ENCODE assay signal across 8 cellular contexts in the genomic region with DNA sequence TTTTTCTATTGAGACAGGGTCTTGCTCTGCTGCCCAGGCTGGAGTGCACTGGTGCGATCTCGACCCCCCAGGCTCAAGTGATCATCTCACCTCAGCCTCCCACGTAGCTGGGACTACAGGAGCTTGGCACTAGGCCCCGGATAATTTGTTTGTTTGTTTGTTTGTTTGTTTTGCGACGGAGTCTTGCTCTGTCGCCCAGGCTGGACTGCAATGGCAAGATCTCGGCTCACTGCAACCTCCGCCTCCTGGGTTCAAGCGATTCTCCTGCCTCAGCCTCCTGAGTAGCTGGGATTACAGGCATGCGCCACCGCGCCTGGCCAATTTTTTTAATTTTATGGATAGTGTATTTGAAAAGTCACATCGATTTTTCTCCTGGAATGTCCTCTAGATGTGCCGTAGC. TPM values are rescaled to one million over a fixed set of nuclear protein-coding genes. Genes with fewer than 3 reads are reported as not detected.
DNase-seq lines count a peak whose midpoint lies in the region; ATAC-seq and TF ChIP-seq lines count a peak whose summit lies in the region.
"Not testable (repeated sequence)": the region's sequence is repeated elsewhere in the genome, so short reads cannot be mapped to it uniquely, and the experiment has no call there.

No MANE protein-coding gene starts in this region.

- H3K36me3 Mint-ChIP-seq in activated CD8-positive, alpha-beta T cell treated with anti-CD3 and anti-CD28 coated beads, Interleukin-2, amount 10 ng/mL, durations not matched to agents 7 days and 5 days (ENCODE audit: low read depth); glutamatergic neuron (ENCODE audit: unreplicated experiment); nephron (ENCODE audit: low read depth); stimulated activated effector memory CD8-positive, alpha-beta T cell treated with anti-CD3 and anti-CD28 coated beads, Interleukin-12 subunit alpha, Interleukin-12 subunit beta, amount 100 ng/mL, for 72 hours: not testable (repeated sequence)

- H3K4me2 ChIP-seq in BLaER1 (peak overlapping the region; percentile 87; the same call in 1 of the 2 replicates), HCT116 (ENCODE audit: low read length) (peak overlapping the region; percentile 80)

- not testable (repeated sequence) for H3K27me3 Mint-ChIP-seq in activated CD8-positive, alpha-beta T cell treated with anti-CD3 and anti-CD28 coated beads, Interleukin-2, amount 10 ng/mL, durations not matched to agents 7 days and 5 days (ENCODE audit: low read depth); glutamatergic neuron (ENCODE audit: unreplicated experiment); nephron (ENCODE audit: low read depth)

- H3K27ac ChIP-seq in BLaER1 (0 out of 2 replicates have a peak overlapping the region, but pooled peaks have one; percentile 98), HCT116 (ENCODE audit: low read depth, low read length) (peak overlapping the region; percentile 92), RWPE2 (ENCODE audit: poor library complexity, severe bottlenecking) (peak overlapping the region; percentile 75)

- not testable (repeated sequence) for BruUV-seq in HCT116 (replicated peaks; lab: Mats Ljungman, UMichigan)

- H3K27me3 ChIP-seq in BLaER1; HCT116 (ENCODE audit: insufficient read depth, low read length); RWPE2 (ENCODE audit: insufficient read depth, poor library complexity, severe bottlenecking); adipocyte (replicated peaks; ENCODE audit: control insufficient read depth, insufficient read depth, low read length): not testable (repeated sequence)

- POLR2A ChIA-PET in HCT116 (lab: Charles Lee): interaction anchor here (0.8 to 2.3 kb wide), 7 partner anchors 9 to 138 kb away, joined by 3 to 28 read pairs (median 5); a partner anchor contains a TSS
- POLR2A ChIA-PET in activated CD8-positive, alpha-beta T cell treated with anti-CD3 and anti-CD28 coated beads, Interleukin-2, amount 10 ng/mL, durations not matched to agents 7 days and 5 days (lab: Charles Lee): interaction anchor here (1.0 to 2.3 kb wide), 2 partner anchors 40 to 119 kb away, joined by 3 to 10 read pairs; a partner anchor contains a TSS

- H3K4me3 Mint-ChIP-seq in activated CD8-positive, alpha-beta T cell treated with anti-CD3 and anti-CD28 coated beads, Interleukin-2, amount 10 ng/mL, durations not matched to agents 7 days and 5 days: peak overlapping the region; percentile 96
- H3K4me3 Mint-ChIP-seq in glutamatergic neuron (ENCODE audit: unreplicated experiment) (peak overlapping the region; percentile 86), nephron (peak overlapping the region; percentile 96 to 97 (median 96))
- peak overlapping the region; percentile 94 for H3K4me3 Mint-ChIP-seq in stimulated activated effector memory CD8-positive, alpha-beta T cell treated with anti-CD3 and anti-CD28 coated beads, Interleukin-12 subunit alpha, Interleukin-12 subunit beta, amount 100 ng/mL, for 72 hours

- peak overlapping the region; percentile 95 for H3K27ac Mint-ChIP-seq in activated CD8-positive, alpha-beta T cell treated with anti-CD3 and anti-CD28 coated beads, Interleukin-2, amount 10 ng/mL, durations not matched to agents 7 days and 5 days
- not testable (repeated sequence) for H3K27ac Mint-ChIP-seq in glutamatergic neuron (ENCODE audit: unreplicated experiment)
- peak overlapping the region; percentile 96 to 100 (median 97) for H3K27ac Mint-ChIP-seq in nephron
- H3K27ac Mint-ChIP-seq in stimulated activated effector memory CD8-positive, alpha-beta T cell treated with anti-CD3 and anti-CD28 coated beads, Interleukin-12 subunit alpha, Interleukin-12 subunit beta, amount 100 ng/mL, for 72 hours: peak overlapping the region; percentile 94

- H3K4me1 Mint-ChIP-seq in activated CD8-positive, alpha-beta T cell treated with anti-CD3 and anti-CD28 coated beads, Interleukin-2, amount 10 ng/mL, durations not matched to agents 7 days and 5 days (ENCODE audit: low read depth): peaks cover 31% of the 10 kb centered on the region
- H3K4me1 Mint-ChIP-seq in glutamatergic neuron (ENCODE audit: low read depth, unreplicated experiment): not testable (repeated sequence)
- H3K4me1 Mint-ChIP-seq in nephron: peaks cover 18% of the 10 kb centered on the region
- H3K4me1 Mint-ChIP-seq in stimulated activated effector memory CD8-positive, alpha-beta T cell treated with anti-CD3 and anti-CD28 coated beads, Interleukin-12 subunit alpha, Interleukin-12 subunit beta, amount 100 ng/mL, for 72 hours: peaks cover 23% of the 10 kb centered on the region

- not testable (repeated sequence) for DNase-seq in HCT116 (ENCODE audit: low read depth, low spot score); RWPE2 (ENCODE audit: low spot score); activated CD8-positive, alpha-beta T cell treated with anti-CD3 and anti-CD28 coated beads, Interleukin-2, amount 10 ng/mL, durations not matched to agents 7 days and 5 days; adipocyte (ENCODE audit: low read depth); glutamatergic neuron; stimulated activated effector memory CD8-positive, alpha-beta T cell treated with anti-CD3 and anti-CD28 coated beads, Interleukin-12 subunit alpha, Interleukin-12 subunit beta, amount 100 ng/mL, for 72 hours (ENCODE audit: low spot score in 2 of 2)

- ATAC-seq in HCT116; RWPE2 (ENCODE audit: low read depth); activated CD8-positive, alpha-beta T cell treated with anti-CD3 and anti-CD28 coated beads, Interleukin-2, amount 10 ng/mL, durations not matched to agents 7 days and 5 days; stimulated activated effector memory CD8-positive, alpha-beta T cell treated with anti-CD3 and anti-CD28 coated beads, Interleukin-12 subunit alpha, Interleukin-12 subunit beta, amount 100 ng/mL, for 72 hours: not testable (repeated sequence)

- CTCF ChIA-PET in HCT116 (lab: Charles Lee): interaction anchor here (0.6 to 5.8 kb wide), 12 partner anchors 9 to 643 kb away, joined by 3 to 73 read pairs (median 5); a partner anchor contains a TSS
- CTCF ChIA-PET in activated CD8-positive, alpha-beta T cell treated with anti-CD3 and anti-CD28 coated beads, Interleukin-2, amount 10 ng/mL, durations not matched to agents 7 days and 5 days (lab: Charles Lee): interaction anchor here (1.3 to 4.8 kb wide), 3 partner anchors 9 to 159 kb away, joined by 3 to 38 read pairs (median 30); no protein-coding TSS in a partner anchor

- peaks cover 22% of the 10 kb centered on the region for H4K20me1 ChIP-seq in BLaER1
- H4K20me1 ChIP-seq in HCT116 (ENCODE audit: insufficient read depth): not testable (repeated sequence)

- RAD21 ChIA-PET in HCT116 (lab: Charles Lee; ENCODE audit: low non-redundant PET in 1 of 2, low total read pairs in 2 of 2, uncharacterized antibody in 2 of 2, unreplicated experiment in 2 of 2): interaction anchor here (0.7 to 3.1 kb wide), 5 partner anchors 9 to 509 kb away, joined by 3 to 24 read pairs (median 7); a partner anchor contains a TSS

- H3K79me2 ChIP-seq in HCT116 (ENCODE audit: insufficient read depth, low read length): peaks cover 38% of the 10 kb centered on the region

- H3K9ac ChIP-seq in BLaER1: not testable (repeated sequence)
- 0 out of 2 replicates have a peak overlapping the region, but pooled peaks have one; percentile 82 for H3K9ac ChIP-seq in HCT116 (ENCODE audit: low read length)
- peak overlapping the region; percentile 98 for H3K9ac ChIP-seq in adipocyte (ENCODE audit: low read length)

- H3K9me3 ChIP-seq in BLaER1; HCT116 (ENCODE audit: control insufficient read depth in 1 of 2, insufficient read depth in 1 of 2, low read depth in 1 of 2, low read length in 2 of 2); RWPE2 (ENCODE audit: severe bottlenecking); adipocyte (ENCODE audit: control insufficient read depth, low read length): not testable (repeated sequence)

- intact Hi-C loops in HCT116 (cut with micrococcal nuclease): loop anchor here (1.0 to 10.0 kb wide), 3 partner anchors 120 to 506 kb away; no protein-coding TSS in a partner anchor

- not testable (repeated sequence) for TF ChIP-seq POLR2A in HCT116 (IDR thresholded peaks at IDR 0.05; ENCODE audit: borderline replicate concordance, extremely low read depth, insufficient read depth, insufficient read length)

- H3K36me3 ChIP-seq in BLaER1: peaks cover 13% of the 10 kb centered on the region
- not testable (repeated sequence) for H3K36me3 ChIP-seq in HCT116 (ENCODE audit: control insufficient read depth in 1 of 2, insufficient read depth in 2 of 2, low read length in 2 of 2); RWPE2 (ENCODE audit: low read depth); adipocyte (ENCODE audit: control insufficient read depth, insufficient read depth, low read length, severe bottlenecking)

- not testable (repeated sequence) for H3K9me3 Mint-ChIP-seq in activated CD8-positive, alpha-beta T cell treated with anti-CD3 and anti-CD28 coated beads, Interleukin-2, amount 10 ng/mL, durations not matched to agents 7 days and 5 days (ENCODE audit: insufficient read depth); glutamatergic neuron (ENCODE audit: unreplicated experiment); nephron; stimulated activated effector memory CD8-positive, alpha-beta T cell treated with anti-CD3 and anti-CD28 coated beads, Interleukin-12 subunit alpha, Interleukin-12 subunit beta, amount 100 ng/mL, for 72 hours

- not testable (repeated sequence) for H3K4me3 ChIP-seq in BLaER1; HCT116 (replicated peaks in 1 of 2; ENCODE audit: low read depth in 1 of 2, low read length in 2 of 2); RWPE2 (ENCODE audit: severe bottlenecking); adipocyte (ENCODE audit: low read length)

- H3K9me2 ChIP-seq in HCT116 (ENCODE audit: insufficient read depth): not testable (repeated sequence)

- TF ChIP-seq CTCF in HCT116 (IDR thresholded peaks at IDR 0.05 in 2 of 3, conservative IDR thresholded peaks at IDR 0.05 in 1 of 3; ENCODE audit: borderline replicate concordance in 1 of 3, insufficient read depth in 1 of 3, low read depth in 2 of 3, low read length in 2 of 3); RWPE2 (IDR thresholded peaks at IDR 0.05; ENCODE audit: poor library complexity, severe bottlenecking); glutamatergic neuron (IDR thresholded peaks at IDR 0.05; ENCODE audit: partially characterized antibody, unreplicated experiment); nephron (IDR thresholded peaks at IDR 0.05; ENCODE audit: unreplicated experiment in 3 of 3): not testable (repeated sequence)

- peak overlapping the region; percentile 71 for H2AFZ ChIP-seq in HCT116 (ENCODE audit: low read depth, low read length, poor library complexity, severe bottlenecking)

- H3K4me1 ChIP-seq in BLaER1 (peaks cover 56% of the 10 kb centered on the region), HCT116 (ENCODE audit: control insufficient read depth in 1 of 2, insufficient read depth in 2 of 2, low read length in 2 of 2) (peaks cover 48 to 66% of the 10 kb centered on the region in 2 experiments), RWPE2 (ENCODE audit: insufficient read depth, poor library complexity, severe bottlenecking) (peaks cover 19% of the 10 kb centered on the region)
- H3K4me1 ChIP-seq in adipocyte (ENCODE audit: control insufficient read depth, insufficient read depth, low read length): not testable (repeated sequence)

- TF ChIP-seq RAD21 in HCT116 (IDR thresholded peaks at IDR 0.05; ENCODE audit: low read depth): not testable (repeated sequence)

RNA-seq across cellular contexts. Expression of a gene that starts 0.9 kb away (rescaled TPM):
- 36.0 TPM for total RNA-seq in HCT116 (2021; ENCODE audit: unreplicated experiment)
- 16.4 and 21.8 TPM in 2 replicates for polyA plus RNA-seq in HCT116 (2012)
- total RNA-seq in activated CD8-positive, alpha-beta T cell treated with anti-CD3 and anti-CD28 coated beads, Interleukin-2, amount 10 ng/mL, durations not matched to agents 7 days and 5 days: 10 to 100 TPM; 29.4 to 30.8 TPM
- 74.6 TPM for total RNA-seq in glutamatergic neuron (ENCODE audit: unreplicated experiment)

RNA-seq across cellular contexts. Expression of a gene that starts 39.8 kb away (rescaled TPM):
- total RNA-seq in HCT116 (2021; ENCODE audit: unreplicated experiment) (23.8 TPM), glutamatergic neuron (ENCODE audit: unreplicated experiment) (10.1 TPM)
- 25.2 and 30.3 TPM in 2 replicates for polyA plus RNA-seq in HCT116 (2012)
- total RNA-seq in activated CD8-positive, alpha-beta T cell treated with anti-CD3 and anti-CD28 coated beads, Interleukin-2, amount 10 ng/mL, durations not matched to agents 7 days and 5 days: 10 to 100 TPM; 18.4 to 21.7 TPM
